ENCODE assay signal across 16 cellular contexts in the genomic region with DNA sequence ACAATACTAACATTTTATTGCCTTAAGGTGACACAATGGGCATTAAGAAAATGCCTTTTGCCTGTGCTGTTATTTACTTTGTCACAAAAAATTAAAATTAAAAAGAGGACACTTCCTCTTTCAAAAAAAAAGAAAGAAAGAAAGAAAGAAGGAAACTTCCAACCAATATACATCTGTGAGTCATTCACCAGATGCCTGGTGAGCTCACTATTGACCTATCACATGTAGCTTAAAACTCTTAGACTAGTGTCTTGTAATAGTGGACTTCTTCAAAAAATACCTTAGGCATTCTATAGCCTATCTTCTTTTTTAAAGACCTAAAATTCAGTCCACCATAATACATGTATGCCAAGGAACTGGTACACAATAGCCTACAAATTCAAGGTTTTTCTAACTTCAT.
"Had no signal": no experiment of that assay in that cellular context is flagged by ENCODE, and none has a peak within 500 bp of the region (broad histone marks: within the 10 kb centered on the region; RNA-seq: fewer than 3 reads in every experiment).

No MANE protein-coding gene starts in this region.

- H3K27me3 Mint-ChIP-seq: stimulated activated naive CD8-positive, alpha-beta T cell treated with anti-CD3 and anti-CD28 coated beads, Interleukin-15, amount 100 ng/mL, for 72 hours had no signal

- ATAC-seq: activated CD4-positive, CD25-positive, alpha-beta regulatory T cell treated with anti-CD3 and anti-CD28 coated beads, Interleukin-2, amount 50 U/mL, for 24 hours; gastroesophageal sphincter; left ventricle myocardium superior; stimulated activated naive CD8-positive, alpha-beta T cell treated with anti-CD3 and anti-CD28 coated beads, Interleukin-15, amount 100 ng/mL, for 72 hours had no signal

- H3K4me3 ChIP-seq: adrenal gland, dorsolateral prefrontal cortex, gastroesophageal sphincter, thoracic aorta, uterus had no signal

- H3K27me3 ChIP-seq: adrenal gland, uterus had no signal

- DNase-seq: activated CD4-positive, alpha-beta T cell treated with anti-CD3 and anti-CD28 coated beads, Interleukin-2, amount 50 U/mL, for 4 hours; activated naive CD4-positive, alpha-beta T cell treated with anti-CD3 and anti-CD28 coated beads, Interleukin-2, amount 50 U/mL, for 16 hours; activated T-cell treated with anti-CD3 and anti-CD28 coated beads, Interleukin-2, amount 50 U/mL, for 1 hour; adrenal gland; dorsolateral prefrontal cortex; kidney; left ventricle myocardium superior; mesendoderm; stimulated activated CD4-positive, alpha-beta T cell treated with anti-CD3 and anti-CD28 coated beads, Interleukin-4, amount 100 ng/mL, for 24 hours; stimulated activated naive CD8-positive, alpha-beta T cell treated with anti-CD3 and anti-CD28 coated beads, Interleukin-15, amount 100 ng/mL, for 72 hours; uterus had no signal

- H3K27ac Mint-ChIP-seq: brain; stimulated activated naive CD8-positive, alpha-beta T cell treated with anti-CD3 and anti-CD28 coated beads, Interleukin-15, amount 100 ng/mL, for 72 hours; T-helper 2 cell treated with Interferon-gamma antibody and Interleukin-4, amounts not matched to agents 5 μg/mL and 100 μg/mL, for 36 hours had no signal

- H3K4me1 Mint-ChIP-seq: brain; stimulated activated naive CD8-positive, alpha-beta T cell treated with anti-CD3 and anti-CD28 coated beads, Interleukin-15, amount 100 ng/mL, for 72 hours had no signal

- H3K4me3 Mint-ChIP-seq: brain; stimulated activated naive CD8-positive, alpha-beta T cell treated with anti-CD3 and anti-CD28 coated beads, Interleukin-15, amount 100 ng/mL, for 72 hours; T-helper 2 cell treated with Interferon-gamma antibody and Interleukin-4, amounts not matched to agents 5 μg/mL and 100 μg/mL, for 36 hours had no signal

- H3K36me3 Mint-ChIP-seq: brain had no signal

- H3K9me3 Mint-ChIP-seq: stimulated activated naive CD8-positive, alpha-beta T cell treated with anti-CD3 and anti-CD28 coated beads, Interleukin-15, amount 100 ng/mL, for 72 hours; T-helper 2 cell treated with Interferon-gamma antibody and Interleukin-4, amounts not matched to agents 5 μg/mL and 100 μg/mL, for 36 hours had no signal

- H3K36me3 ChIP-seq: adrenal gland, gastroesophageal sphincter, thoracic aorta, uterus had no signal
